ENCODE assay signal across 34 cellular contexts in the genomic region with DNA sequence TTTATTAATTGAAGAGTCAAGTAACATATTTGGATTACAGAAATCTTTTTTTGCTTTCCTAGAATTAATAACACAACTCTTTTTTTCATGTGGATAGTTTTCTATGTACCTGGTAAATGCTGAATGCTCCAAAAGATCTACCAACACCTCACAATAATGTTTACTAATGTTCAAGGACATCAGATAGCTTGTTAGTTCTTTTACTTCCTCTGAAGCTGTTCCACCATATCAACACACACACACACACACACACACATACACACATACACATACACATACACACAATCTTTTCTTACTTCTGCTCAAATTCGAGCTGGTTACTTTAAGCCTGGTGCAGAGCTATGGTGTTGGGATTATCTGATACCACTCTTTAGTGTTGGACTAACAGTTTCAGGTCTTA. TPM values are rescaled to one million over a fixed set of nuclear protein-coding genes. Genes with fewer than 3 reads are reported as not detected.
"Had no signal": no experiment of that assay in that cellular context is flagged by ENCODE, and none has a peak within 500 bp of the region (broad histone marks: within the 10 kb centered on the region; RNA-seq: fewer than 3 reads in every experiment).

No MANE protein-coding gene starts in this region.

- H3K36me3 ChIP-seq: ascending aorta, brain microvascular endothelial cell, colonic mucosa, gastroesophageal sphincter, heart right ventricle had no signal

- FAIRE-seq: endometrium, endothelial cell of umbilical vein had no signal

- ATAC-seq: activated naive CD4-positive, alpha-beta T cell treated with anti-CD3 and anti-CD28 coated beads, Interleukin-2, amount 50 U/mL, for 72 hours; activated T-cell treated with anti-CD3 and anti-CD28 coated beads, Interleukin-2, amount 50 U/mL, for 72 hours; gastroesophageal sphincter; heart right ventricle had no signal

- H3K4me1 ChIP-seq: ascending aorta, colonic mucosa, gastroesophageal sphincter, heart right ventricle had no signal

- H3K4me3 ChIP-seq: ascending aorta, colonic mucosa, esophagus squamous epithelium, gastroesophageal sphincter, heart right ventricle had no signal

- H3K27ac ChIP-seq: ascending aorta, brain microvascular endothelial cell, colonic mucosa, epithelial cell of prostate, esophagus squamous epithelium, gastroesophageal sphincter, heart right ventricle had no signal

- H3K27me3 ChIP-seq: ascending aorta, brain microvascular endothelial cell, colonic mucosa, esophagus squamous epithelium, gastroesophageal sphincter, heart right ventricle had no signal

- H3K9me3 ChIP-seq: ascending aorta, colonic mucosa, esophagus squamous epithelium, gastroesophageal sphincter, heart right ventricle had no signal

- DNase-seq: activated CD4-positive, alpha-beta memory T cell treated with anti-CD3 and anti-CD28 coated beads, Interleukin-2, amount 10 ng/mL, durations not matched to agents 7 days and 5 days; activated CD4-positive, alpha-beta T cell treated with anti-CD3 and anti-CD28 coated beads for 4 hours; activated CD4-positive, alpha-beta T cell treated with anti-CD3 and anti-CD28 coated beads, Interleukin-2, amount 10 ng/mL, durations not matched to agents 7 days and 5 days; activated CD4-positive, alpha-beta T cell treated with anti-CD3 and anti-CD28 coated beads, Interleukin-2, amount 50 U/mL, for 4 hours; activated CD4-positive, CD25-positive, alpha-beta regulatory T cell; activated CD4-positive, CD25-positive, alpha-beta regulatory T cell treated with anti-CD3 and anti-CD28 coated beads, Interleukin-2, amount 50 U/mL, for 72 hours; activated CD8-positive, alpha-beta memory T cell treated with anti-CD3 and anti-CD28 coated beads, Interleukin-2, amount 50 U/mL, for 48 hours; activated gamma-delta T cell; activated naive CD4-positive, alpha-beta T cell; activated naive CD4-positive, alpha-beta T cell treated with anti-CD3 and anti-CD28 coated beads, Interleukin-2, amount 10 ng/mL, durations not matched to agents 7 days and 5 days; activated naive CD8-positive, alpha-beta T cell treated with anti-CD3 and anti-CD28 coated beads, Interleukin-2, amount 10 ng/mL, durations not matched to agents 7 days and 5 days; activated T-cell treated with anti-CD3 and anti-CD28 coated beads for 4 hours; activated T-cell treated with anti-CD3 and anti-CD28 coated beads, Interleukin-2, amount 50 U/mL, for 24 hours; activated T-cell treated with anti-CD3 and anti-CD28 coated beads, Interleukin-2, amount 50 U/mL, for 72 hours; brain microvascular endothelial cell; caudate nucleus; cerebellar nuclear complex; colonic mucosa; effector CD8-positive, alpha-beta T cell; esophagus squamous epithelium; foreskin melanocyte; heart right ventricle; T-helper 2 cell had no signal

RNA-seq across cellular contexts. Expression of a gene that starts 28.2 kb away (rescaled TPM):
- total RNA-seq: activated CD4-positive, alpha-beta memory T cell treated with anti-CD3 and anti-CD28 coated beads, Interleukin-2, amount 10 ng/mL, durations not matched to agents 7 days and 5 days; activated CD4-positive, alpha-beta T cell treated with anti-CD3 and anti-CD28 coated beads, Interleukin-2, amount 10 ng/mL, durations not matched to agents 7 days and 5 days; activated naive CD4-positive, alpha-beta T cell treated with anti-CD3 and anti-CD28 coated beads, Interleukin-2, amount 50 U/mL, for 72 hours; activated naive CD8-positive, alpha-beta T cell treated with anti-CD3 and anti-CD28 coated beads, Interleukin-2, amount 10 ng/mL, durations not matched to agents 7 days and 5 days; activated T-cell treated with anti-CD3 and anti-CD28 coated beads, Interleukin-2, amount 50 U/mL, for 72 hours; ascending aorta; colonic mucosa; endothelial cell of umbilical vein; fibroblast of lung; fibroblast of villous mesenchyme; glomerular endothelial cell; heart right ventricle; T-helper 1 cell treated with Interleukin-12 subunit alpha and Interleukin-12 subunit beta and Interleukin-4 antibody, amounts not matched to agents 30 ng/mL and 1 ng/mL, for 36 hours had no signal
- polyA plus RNA-seq: fibroblast of lung had no signal

RNA-seq across cellular contexts. Expression of a gene that starts 51.2 kb away (rescaled TPM):
- total RNA-seq: activated CD4-positive, alpha-beta memory T cell treated with anti-CD3 and anti-CD28 coated beads, Interleukin-2, amount 10 ng/mL, durations not matched to agents 7 days and 5 days; activated CD4-positive, alpha-beta T cell treated with anti-CD3 and anti-CD28 coated beads, Interleukin-2, amount 10 ng/mL, durations not matched to agents 7 days and 5 days; activated naive CD4-positive, alpha-beta T cell treated with anti-CD3 and anti-CD28 coated beads, Interleukin-2, amount 50 U/mL, for 72 hours; activated naive CD8-positive, alpha-beta T cell treated with anti-CD3 and anti-CD28 coated beads, Interleukin-2, amount 10 ng/mL, durations not matched to agents 7 days and 5 days; activated T-cell treated with anti-CD3 and anti-CD28 coated beads, Interleukin-2, amount 50 U/mL, for 72 hours; ascending aorta; colonic mucosa; dermis microvascular lymphatic vessel endothelial cell; endothelial cell of umbilical vein; fibroblast of lung; fibroblast of villous mesenchyme; glomerular endothelial cell; heart right ventricle; T-helper 1 cell treated with Interleukin-12 subunit alpha and Interleukin-12 subunit beta and Interleukin-4 antibody, amounts not matched to agents 30 ng/mL and 1 ng/mL, for 36 hours had no signal
- polyA plus RNA-seq: endothelial cell of umbilical vein, fibroblast of lung had no signal
